ENCODE assay signal across 12 cellular contexts in genomic region chr18:13436596-13436995, GRCh38.
DNase-seq lines count a peak whose midpoint lies in the region; ATAC-seq and TF ChIP-seq lines count a peak whose summit lies in the region.
"Had no signal": no experiment of that assay in that cellular context is flagged by ENCODE, and none has a peak within 500 bp of the region (broad histone marks: within the 10 kb centered on the region; RNA-seq: fewer than 3 reads in every experiment).

No MANE protein-coding gene starts in this region.

- no peak for TF ChIP-seq EP300 in sigmoid colon (IDR thresholded peaks at IDR 0.05)

- peak; percentile 77 for DNase-seq in DND-41
- DNase-seq in activated CD4-positive, alpha-beta T cell treated with anti-CD3 and anti-CD28 coated beads for 48 hours = peak; percentile 53
- no peak for DNase-seq in ascending aorta (ENCODE audit: low spot score in 2 of 2)
- peak; percentile 60 for DNase-seq in sigmoid colon
- no peak for DNase-seq in NCI-H345 (lab: John Stamatoyannopoulos, UW)
- DNase-seq in OCI-LY7 (ENCODE audit: low spot score) = no peak
- DNase-seq in islet precursor cell = no peak
- DNase-seq in A172 (ENCODE audit: low spot score) = no peak
- DNase-seq: left colon, SHP77 had no signal

- H2AFZ ChIP-seq in DND-41 (ENCODE audit: low read depth, low read length) (no peak overlapping the region), OCI-LY7 (ENCODE audit: low read length) (no peak overlapping the region)

- H3K4me2 ChIP-seq in DND-41 (ENCODE audit: insufficient read depth, low read length) = peak overlapping the region; percentile 61
- no peak overlapping the region for H3K4me2 ChIP-seq in OCI-LY7 (ENCODE audit: low read length)
- H3K4me2 ChIP-seq: KMS-11 had no signal

- no peaks in the 10 kb centered on the region for H3K9me2 ChIP-seq in OCI-LY7 (ENCODE audit: insufficient read depth, low read length)

- no peak overlapping the region; a peak in 1 of 4 replicates for H3K4me3 ChIP-seq in DND-41 (ENCODE audit: low read depth in 1 of 2, low read length in 2 of 2)
- peak overlapping the region in 1 of 2 donors; percentile 10 for H3K4me3 ChIP-seq in ascending aorta
- H3K4me3 ChIP-seq in sigmoid colon = no peak overlapping the region
- H3K4me3 ChIP-seq in OCI-LY7 (ENCODE audit: low read depth, low read length, poor library complexity, severe bottlenecking) = no peak overlapping the region
- H3K4me3 ChIP-seq: tibial nerve had no signal

- no peak for TF ChIP-seq POLR2A in sigmoid colon (IDR thresholded peaks at IDR 0.05)

- H3K36me3 ChIP-seq in DND-41 (ENCODE audit: insufficient read depth, low read length) = peaks cover 3% of the 10 kb centered on the region; the same call in 1 of the 2 replicates
- H3K36me3 ChIP-seq in ascending aorta = peaks cover 0 to 10% of the 10 kb centered on the region in 2 donors
- H3K36me3 ChIP-seq in sigmoid colon = no peaks in the 10 kb centered on the region
- H3K36me3 ChIP-seq in OCI-LY7 (ENCODE audit: insufficient read depth, low read length) = no peaks in the 10 kb centered on the region
- H3K36me3 ChIP-seq: tibial nerve had no signal

- peak; percentile 31 for ATAC-seq in DND-41 (ENCODE audit: insufficient read depth, low read depth)
- ATAC-seq: left colon had no signal

- intact Hi-C loops in ascending aorta (cut with DNase I) = loop anchor here (2.0 to 5.0 kb wide), 5 partner anchors 54 to 220 kb away; no protein-coding TSS in a partner anchor
- intact Hi-C loops in sigmoid colon (cut with DNase I) = no loop called here
- intact Hi-C loops in OCI-LY7 (cut with micrococcal nuclease; ENCODE audit: unreplicated experiment) = no loop called here

- peak overlapping the region; percentile 64 for H3K9ac ChIP-seq in DND-41 (ENCODE audit: low read depth, low read length)
- H3K9ac ChIP-seq: KMS-11 had no signal

- no TSS peak for BruUV-seq in OCI-LY7 (replicated peaks; lab: Mats Ljungman, UMichigan)

- peak; percentile 25 for TF ChIP-seq CTCF in DND-41 (IDR thresholded peaks at IDR 0.05; ENCODE audit: borderline replicate concordance, extremely low read depth, low read length, poor library complexity, severe bottlenecking)
- TF ChIP-seq CTCF in ascending aorta (IDR thresholded peaks at IDR 0.05) = no peak
- TF ChIP-seq CTCF in sigmoid colon (IDR thresholded peaks at IDR 0.05) = no peak
- TF ChIP-seq CTCF in OCI-LY7 (conservative IDR thresholded peaks at IDR 0.05; ENCODE audit: low read length) = no peak

- H3K9me3 ChIP-seq in DND-41 (ENCODE audit: insufficient read depth, low read length, severe bottlenecking) = no peaks in the 10 kb centered on the region
- H3K9me3 ChIP-seq in ascending aorta = no peaks in the 10 kb centered on the region
- no peaks in the 10 kb centered on the region for H3K9me3 ChIP-seq in sigmoid colon
- H3K9me3 ChIP-seq in OCI-LY7 (ENCODE audit: low read length) = no peaks in the 10 kb centered on the region
- H3K9me3 ChIP-seq: tibial nerve had no signal

- POLR2A ChIA-PET in OCI-LY7 (lab: Charles Lee) = no interaction called here

- H3K4me1 ChIP-seq in DND-41 (ENCODE audit: insufficient read depth, low read length) = peaks cover 78% of the 10 kb centered on the region
- peaks cover 3 to 50% of the 10 kb centered on the region in 2 donors for H3K4me1 ChIP-seq in ascending aorta
- H3K4me1 ChIP-seq in sigmoid colon = peaks cover 0 to 24% (median 0%) of the 10 kb centered on the region in 4 donors
- peaks cover 27% of the 10 kb centered on the region for H3K4me1 ChIP-seq in OCI-LY7 (ENCODE audit: insufficient read depth, low read length, poor library complexity, severe bottlenecking)

- H3K27ac ChIP-seq in DND-41 (ENCODE audit: low read length) = peak overlapping the region; percentile 98
- peak overlapping the region; percentile 86 to 91 for H3K27ac ChIP-seq in ascending aorta
- peak overlapping the region in 3 of 4 donors; percentile 39 to 65 (median 49) for H3K27ac ChIP-seq in sigmoid colon
- no peak overlapping the region for H3K27ac ChIP-seq in OCI-LY7 (ENCODE audit: low read depth, low read length, poor library complexity, severe bottlenecking)
- H3K27ac ChIP-seq: KMS-11 had no signal

- H4K20me1 ChIP-seq in DND-41 (ENCODE audit: insufficient read depth, low read length) (no peaks in the 10 kb centered on the region), OCI-LY7 (ENCODE audit: insufficient read depth, low read length) (no peaks in the 10 kb centered on the region)

- H3K79me2 ChIP-seq in DND-41 (ENCODE audit: insufficient read depth, low read length) (peaks cover 48% of the 10 kb centered on the region), OCI-LY7 (ENCODE audit: insufficient read depth, low read depth, low read length) (no peaks in the 10 kb centered on the region)

- WGBS in sigmoid colon, 2 donors = 86 to 90% methylated on average over 8 of the region's 8 CpGs

- CTCF ChIA-PET in OCI-LY7 (lab: Charles Lee; ENCODE audit: unreplicated experiment) = no interaction called here

- H3K27me3 ChIP-seq in DND-41 (ENCODE audit: insufficient read depth, low read length, poor library complexity) (no peaks in the 10 kb centered on the region), ascending aorta (no peaks in the 10 kb centered on the region), sigmoid colon (no peaks in the 10 kb centered on the region)
- H3K27me3 ChIP-seq: tibial nerve had no signal

Comparison
In these comparisons a context has a peak if more than half of its experiments do, and no peak if none do; other contexts are left out.
1. DNase-seq: peak in DND-41 (single experiment), activated CD4-positive, alpha-beta T cell treated with anti-CD3 and anti-CD28 coated beads for 48 hours (single experiment) and sigmoid colon (single experiment); none in ascending aorta (0 of 2), NCI-H345 (single experiment), OCI-LY7 (single experiment), islet precursor cell (single experiment) and A172 (single experiment).